In genomic region chr7:117010375-117011133, GRCh38 we compare ENCODE assay signal across 11 cellular contexts. TPM values are rescaled to one million over a fixed set of nuclear protein-coding genes. Genes with fewer than 3 reads are reported as not detected.
A peak's percentile ranks its signal among the peaks of the same experiment; 100 is the strongest.
DNase-seq lines count a peak whose midpoint lies in the region; ATAC-seq, FAIRE-seq and TF ChIP-seq lines count a peak whose summit lies in the region.
"Had no signal": no experiment of that assay in that cellular context is flagged by ENCODE, and none has a peak within 500 bp of the region (broad histone marks: within the 10 kb centered on the region; RNA-seq: fewer than 3 reads in every experiment).

No MANE protein-coding gene starts in this region.

- no peak overlapping the region for H3K18ac ChIP-seq in IMR-90 (ENCODE audit: low read depth, low read length)

- H3K9me1 ChIP-seq in IMR-90 (ENCODE audit: insufficient read depth, low read length): peaks cover 6% of the 10 kb centered on the region; the same call in 1 of the 2 replicates

- H3K27me3 Mint-ChIP-seq in memory B cell (no peaks in the 10 kb centered on the region), progenitor cell of endocrine pancreas (peaks cover 5% of the 10 kb centered on the region)

- no peak overlapping the region for H3K4me2 ChIP-seq in IMR-90 (ENCODE audit: low read depth, low read length)

- H3K36me3 Mint-ChIP-seq in memory B cell (no peaks in the 10 kb centered on the region), progenitor cell of endocrine pancreas (ENCODE audit: insufficient read depth) (no peaks in the 10 kb centered on the region)

- TF ChIP-seq POLR2A in IMR-90 (IDR thresholded peaks at IDR 0.05; ENCODE audit: low read depth, low read length) (no peak), right lobe of liver (IDR thresholded peaks at IDR 0.05) (no peak)

- H2AFZ ChIP-seq in IMR-90 (replicated peaks; ENCODE audit: low read length, poor library complexity): no peak overlapping the region

- H3K4me1 ChIP-seq in IMR-90 (ENCODE audit: control insufficient read depth, insufficient read depth, low read length): peaks cover 4% of the 10 kb centered on the region; the same call in 1 of the 2 replicates
- H3K4me1 ChIP-seq in right lobe of liver: peaks cover 0 to 12% (median 6%) of the 10 kb centered on the region in 4 donors

- DNase-seq in GM18507 (ENCODE audit: extremely low spot score, insufficient read length, low read depth) (no peak), IMR-90 (peak; percentile 56), memory B cell (ENCODE audit: low spot score in 2 of 2) (no peak), middle frontal gyrus (ENCODE audit: extremely low spot score, low spot score) (no peak), right lobe of liver (no peak), progenitor cell of endocrine pancreas (ENCODE audit: low spot score, unreplicated experiment) (no peak), NCI-H2107 (lab: John Stamatoyannopoulos, UW) (no peak)

- no peak overlapping the region for H3K56ac ChIP-seq in IMR-90 (ENCODE audit: extremely low read depth, insufficient read depth, low read length)

- H3K27ac Mint-ChIP-seq in memory B cell (peak overlapping the region; percentile 48), progenitor cell of endocrine pancreas (no peak overlapping the region)

- no peak overlapping the region; the same call in 1 of the 2 replicates for H2BK20ac ChIP-seq in IMR-90 (ENCODE audit: low read depth, low read length)

- 0 out of 2 replicates have a peak overlapping the region, but pooled peaks have one; percentile 7 for H2BK120ac ChIP-seq in IMR-90 (ENCODE audit: low read depth, low read length)

- peaks cover 23 to 35% of the 10 kb centered on the region in 2 experiments for H3K79me1 ChIP-seq in IMR-90 (ENCODE audit: low read depth in 1 of 2, low read length in 2 of 2)

- H4K20me1 ChIP-seq in IMR-90 (ENCODE audit: insufficient read depth, low read length): no peaks in the 10 kb centered on the region

- BruUV-seq in IMR-90 (replicated peaks; lab: Mats Ljungman, UMichigan): no TSS peak

- H3K4me3 Mint-ChIP-seq in memory B cell (peak overlapping the region; percentile 46), progenitor cell of endocrine pancreas (ENCODE audit: low read depth) (no peak overlapping the region)

- H3K9ac ChIP-seq in IMR-90 (ENCODE audit: low read depth, low read length): no peak overlapping the region

- no peak overlapping the region for H2AK9ac ChIP-seq in IMR-90 (replicated peaks; ENCODE audit: low read depth, low read length, poor library complexity)

- no peak overlapping the region for H3K4ac ChIP-seq in IMR-90 (ENCODE audit: low read depth, low read length)

- CTCF ChIA-PET in IMR-90 (lab: Yijun Ruan, JAX): no interaction called here

- peaks cover 42% of the 10 kb centered on the region for H3K4me1 Mint-ChIP-seq in memory B cell
- peaks cover 19% of the 10 kb centered on the region for H3K4me1 Mint-ChIP-seq in progenitor cell of endocrine pancreas (ENCODE audit: low read depth)

- 100% methylated on average over 2 of the region's 6 CpGs; no CpG with 5 or more reads in 1 of the 2 experiments for WGBS in IMR-90 (ENCODE audit: extremely low coverage in 2 of 2, insufficient read length in 1 of 2), 2 experiments
- 83% methylated on average over 6 of the region's 6 CpGs for WGBS in right lobe of liver (ENCODE audit: insufficient coverage, low coverage, low lambda C conversion rate, missing lambda C conversion rate)

- intact Hi-C loops in IMR-90 (cut with micrococcal nuclease): no loop called here
- intact Hi-C loops in right lobe of liver (cut with DNase I): no loop called here

- dilution Hi-C loops in IMR-90 (cut with HindIII; ENCODE audit: low sequenced_read_pairs, unreplicated experiment): no loop called here

- H3K4me3 ChIP-seq in IMR-90 (ENCODE audit: insufficient read depth, low read depth, low read length) (no peak overlapping the region), right lobe of liver (no peak overlapping the region)
- H3K4me3 ChIP-seq: SK-N-MC had no signal

- H4K8ac ChIP-seq in IMR-90 (ENCODE audit: low read depth in 2 of 2, low read length in 2 of 2): no peak overlapping the region

- H2BK5ac ChIP-seq in IMR-90 (ENCODE audit: low read depth, low read length, poor library complexity, severe bottlenecking): no peak overlapping the region

- H4K5ac ChIP-seq in IMR-90 (ENCODE audit: low read depth, low read length): peak overlapping the region; percentile 27; the same call in 1 of the 2 replicates

- POLR2A ChIA-PET in IMR-90 (lab: Charles Lee; ENCODE audit: unreplicated experiment): no interaction called here

- FAIRE-seq in GM18507 (lab: Jason Lieb, UNC): peak; percentile 83
- FAIRE-seq: endometrium had no signal

- H3K9me3 Mint-ChIP-seq in memory B cell: no peaks in the 10 kb centered on the region
- no peaks in the 10 kb centered on the region for H3K9me3 Mint-ChIP-seq in progenitor cell of endocrine pancreas (ENCODE audit: low read depth)

- no peak overlapping the region for H2BK15ac ChIP-seq in IMR-90 (ENCODE audit: low read depth, low read length)

- peak overlapping the region; percentile 5; the same call in 1 of the 2 replicates for H3K14ac ChIP-seq in IMR-90 (replicated peaks; ENCODE audit: low read depth, low read length)

- ATAC-seq in GM21619 (IDR thresholded peaks at IDR 0.05; ENCODE audit: unreplicated experiment) (peak; percentile 39), IMR-90 (ENCODE audit: low read depth) (no peak), memory B cell (ENCODE audit: low read depth) (peak; percentile 16), right lobe of liver (no peak)
- ATAC-seq: HCT116 had no signal

- in situ Hi-C loops in IMR-90 (cut with MboI; ENCODE audit: low sequenced_read_pairs): no loop called here

- H3K9me3 ChIP-seq in IMR-90 (ENCODE audit: control insufficient read depth, insufficient read depth, low read length) (no peaks in the 10 kb centered on the region), right lobe of liver (no peaks in the 10 kb centered on the region)

- H2AK5ac ChIP-seq in IMR-90 (ENCODE audit: low read depth, low read length): no peak overlapping the region

- TF ChIP-seq CTCF in IMR-90 (conservative IDR thresholded peaks at IDR 0.05; ENCODE audit: low read depth, low read length) (no peak), right lobe of liver (IDR thresholded peaks at IDR 0.05) (no peak), progenitor cell of endocrine pancreas (IDR thresholded peaks at IDR 0.05; ENCODE audit: unreplicated experiment) (no peak)

- no peak overlapping the region for H4K91ac ChIP-seq in IMR-90 (ENCODE audit: insufficient read depth, low read depth, low read length)

- no peak for TF ChIP-seq RAD21 in IMR-90 (IDR thresholded peaks at IDR 0.05; ENCODE audit: low read length)

- no peaks in the 10 kb centered on the region for H3K27me3 ChIP-seq in IMR-90 (ENCODE audit: control insufficient read depth, insufficient read depth, low read length)
- no peaks in the 10 kb centered on the region for H3K27me3 ChIP-seq in right lobe of liver

- no peak overlapping the region for H3K27ac ChIP-seq in IMR-90 (ENCODE audit: insufficient read depth, low read length)
- no peak overlapping the region for H3K27ac ChIP-seq in right lobe of liver
- H3K27ac ChIP-seq: SK-N-MC had no signal

- 0 out of 2 replicates have a peak overlapping the region, but pooled peaks have one; percentile 5 for H3K23ac ChIP-seq in IMR-90 (ENCODE audit: low read depth, low read length)

- H3K36me3 ChIP-seq in IMR-90 (ENCODE audit: control insufficient read depth, insufficient read depth, low read length): no peaks in the 10 kb centered on the region
- H3K36me3 ChIP-seq in right lobe of liver: no peaks in the 10 kb centered on the region

TF ChIP-seq in IMR-90, 13 proteins besides CTCF, POLR2A, EP300 and RAD21:
- TF ChIP-seq BHLHE40 (IDR thresholded peaks at IDR 0.05; ENCODE audit: low read depth, low read length): no peak
- TF ChIP-seq SMC3 (IDR thresholded peaks at IDR 0.05; ENCODE audit: low read depth, low read length): no peak
- peak; percentile 16; the same call in 1 of the 2 replicates for TF ChIP-seq MAFK (IDR thresholded peaks at IDR 0.05; ENCODE audit: low read depth, low read length)
TF ChIP-seq in IMR-90: peak in this region for 1.

RNA-seq across cellular contexts. Expression of gene ST7, which starts 57.3 kb away (rescaled TPM):
- total RNA-seq in IMR-90 (2012; rRNA removed): 25.3 and 26.0 TPM in 2 replicates
- 17.8 and 18.6 TPM in 2 replicates for polyA plus RNA-seq in IMR-90 (2012; rRNA removed)
- polyA plus RNA-seq in IMR-90 (2012; cell fraction: cytosol; rRNA removed): 6.4 and 10.2 TPM in 2 replicates
- 9.2 and 54.0 TPM in 2 replicates for polyA plus RNA-seq in IMR-90 (2012; cell fraction: nucleus; rRNA removed; ENCODE audit: low replicate concordance)
- total RNA-seq in right lobe of liver: 10 to 100 TPM; 17.4 to 29.9 (median 22.4) TPM
- total RNA-seq in progenitor cell of endocrine pancreas: 21.9 and 24.8 TPM in 2 replicates

Comparison
In these comparisons a context has a peak if more than half of its experiments do, and no peak if none do; other contexts are left out.
1. ATAC-seq: peak in GM21619 (single experiment) and memory B cell (single experiment); none in IMR-90 (single experiment) and right lobe of liver (0 of 4).